Comparison of ENCODE assay signal across 8 cellular contexts in genomic region chr18:7567487-7568425, GRCh38. TPM values are rescaled to one million over a fixed set of nuclear protein-coding genes. Genes with fewer than 3 reads are reported as not detected.
DNase-seq lines count a peak whose midpoint lies in the region; ATAC-seq and TF ChIP-seq lines count a peak whose summit lies in the region.

No MANE protein-coding gene starts in this region.

- peak overlapping the region; percentile 71 for H3K4me3 ChIP-seq in fibroblast of pulmonary artery (replicated peaks; ENCODE audit: low read depth, low read length)

- no peak for TF ChIP-seq CTCF in fibroblast of pulmonary artery (IDR thresholded peaks at IDR 0.05; ENCODE audit: low read length, missing control alignments)

- DNase-seq in GM03348 (ENCODE audit: low spot score) (peak; percentile 75), fibroblast of pulmonary artery (ENCODE audit: low read depth) (peak; percentile 71), myocyte (ENCODE audit: low read depth) (peak; percentile 69), SHP77 (lab: John Stamatoyannopoulos, UW) (no peak), HT-29 (ENCODE audit: low spot score) (no peak)
- peak; percentile 51 for DNase-seq in activated CD8-positive, alpha-beta memory T cell treated with anti-CD3 and anti-CD28 coated beads, Interleukin-2, amount 50 U/mL, for 48 hours

- ATAC-seq in HG02938 (IDR thresholded peaks at IDR 0.05; ENCODE audit: unreplicated experiment) (peak; percentile 3), HG02840 (IDR thresholded peaks at IDR 0.05; ENCODE audit: low FRiP score, unreplicated experiment) (no peak)

RNA-seq across cellular contexts. Expression of gene PTPRM, which starts 0.6 kb away (rescaled TPM):
- total RNA-seq in myocyte, result 24.8 and 26.9 TPM in 2 replicates
- polyA plus RNA-seq in myocyte (2012), result 41.8 TPM
- total RNA-seq in HT-29 (2014; rRNA removed; shearing (Covaris generic)), result 1.4 and 2.5 TPM in 2 replicates

Comparison
In these comparisons a context has a peak if more than half of its experiments do, and no peak if none do; other contexts are left out.
1. DNase-seq: peak in GM03348 (single experiment), activated CD8-positive, alpha-beta memory T cell treated with anti-CD3 and anti-CD28 coated beads, Interleukin-2, amount 50 U/mL, for 48 hours (single experiment), fibroblast of pulmonary artery (single experiment) and myocyte (single experiment); none in SHP77 (0 of 2) and HT-29 (single experiment).